Comparison of ENCODE assay signal across 1 cellular context in the genomic region with DNA sequence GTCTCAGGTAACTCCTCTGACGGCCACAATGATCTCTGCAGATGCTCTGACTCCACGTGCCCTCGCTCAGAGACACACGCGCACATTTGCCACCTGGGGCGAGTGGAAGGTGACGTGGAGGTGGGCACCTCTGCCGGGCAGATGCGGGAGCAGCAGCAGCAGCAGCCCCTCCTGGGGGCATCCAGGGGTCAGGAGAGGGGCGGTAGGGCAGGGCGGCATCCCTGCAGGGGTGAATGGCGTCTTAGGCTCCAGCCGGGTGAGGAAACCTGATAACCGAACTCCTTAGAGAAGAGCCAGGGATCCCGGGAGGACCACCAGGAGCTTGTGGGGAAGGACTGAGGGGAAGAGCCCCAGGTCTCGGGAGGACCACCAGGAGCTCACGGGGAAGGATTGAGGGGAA.
TF ChIP-seq lines count a peak whose summit lies in the region.

No MANE protein-coding gene starts in this region.

TF ChIP-seq in H1, 55 proteins besides CTCF, POLR2A, EP300 and RAD21:
- TF ChIP-seq SP4 (IDR thresholded peaks at IDR 0.05; ENCODE audit: low read length) (no peak), POU5F1 (IDR thresholded peaks at IDR 0.05; ENCODE audit: low read depth, low read length) (no peak)
- TF ChIP-seq, protein P1, sequence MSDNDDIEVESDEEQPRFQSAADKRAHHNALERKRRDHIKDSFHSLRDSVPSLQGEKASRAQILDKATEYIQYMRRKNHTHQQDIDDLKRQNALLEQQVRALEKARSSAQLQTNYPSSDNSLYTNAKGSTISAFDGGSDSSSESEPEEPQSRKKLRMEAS (IDR thresholded peaks at IDR 0.05) = no peak
